ENCODE assay signal across 1 cellular context in the genomic region with DNA sequence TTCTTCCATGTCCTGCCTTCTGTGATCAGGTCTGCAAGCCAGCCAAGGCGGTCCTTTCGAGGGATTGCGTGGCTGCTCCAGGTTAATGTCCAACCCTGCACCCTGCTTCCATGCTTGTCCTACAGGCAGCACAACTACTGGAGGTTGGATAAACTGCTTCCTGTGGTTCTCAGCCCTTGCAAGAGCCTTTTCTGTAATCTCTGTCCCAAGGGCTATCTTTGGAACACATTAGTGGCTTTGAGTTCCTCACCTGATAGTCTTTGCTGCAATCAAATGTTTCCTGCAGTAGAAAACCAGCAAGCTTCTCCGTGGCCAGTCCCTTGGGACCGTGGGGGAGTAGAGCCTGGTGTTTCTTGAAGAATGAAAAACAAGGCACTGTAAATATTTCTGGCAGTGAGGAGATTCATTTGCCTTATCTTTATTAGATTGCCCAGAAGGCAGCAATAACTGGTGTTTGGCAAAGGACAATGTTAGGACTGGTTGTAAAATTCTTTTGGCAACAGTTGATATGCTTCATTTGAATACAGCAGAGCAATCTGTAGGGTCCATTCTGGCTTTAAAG.
TF ChIP-seq lines count a peak whose summit lies in the region.

No MANE protein-coding gene starts in this region.

TF ChIP-seq in HEK293, 187 proteins besides CTCF, POLR2A, EP300 and RAD21 (continued from another document):
- TF ChIP-seq, protein P1, sequence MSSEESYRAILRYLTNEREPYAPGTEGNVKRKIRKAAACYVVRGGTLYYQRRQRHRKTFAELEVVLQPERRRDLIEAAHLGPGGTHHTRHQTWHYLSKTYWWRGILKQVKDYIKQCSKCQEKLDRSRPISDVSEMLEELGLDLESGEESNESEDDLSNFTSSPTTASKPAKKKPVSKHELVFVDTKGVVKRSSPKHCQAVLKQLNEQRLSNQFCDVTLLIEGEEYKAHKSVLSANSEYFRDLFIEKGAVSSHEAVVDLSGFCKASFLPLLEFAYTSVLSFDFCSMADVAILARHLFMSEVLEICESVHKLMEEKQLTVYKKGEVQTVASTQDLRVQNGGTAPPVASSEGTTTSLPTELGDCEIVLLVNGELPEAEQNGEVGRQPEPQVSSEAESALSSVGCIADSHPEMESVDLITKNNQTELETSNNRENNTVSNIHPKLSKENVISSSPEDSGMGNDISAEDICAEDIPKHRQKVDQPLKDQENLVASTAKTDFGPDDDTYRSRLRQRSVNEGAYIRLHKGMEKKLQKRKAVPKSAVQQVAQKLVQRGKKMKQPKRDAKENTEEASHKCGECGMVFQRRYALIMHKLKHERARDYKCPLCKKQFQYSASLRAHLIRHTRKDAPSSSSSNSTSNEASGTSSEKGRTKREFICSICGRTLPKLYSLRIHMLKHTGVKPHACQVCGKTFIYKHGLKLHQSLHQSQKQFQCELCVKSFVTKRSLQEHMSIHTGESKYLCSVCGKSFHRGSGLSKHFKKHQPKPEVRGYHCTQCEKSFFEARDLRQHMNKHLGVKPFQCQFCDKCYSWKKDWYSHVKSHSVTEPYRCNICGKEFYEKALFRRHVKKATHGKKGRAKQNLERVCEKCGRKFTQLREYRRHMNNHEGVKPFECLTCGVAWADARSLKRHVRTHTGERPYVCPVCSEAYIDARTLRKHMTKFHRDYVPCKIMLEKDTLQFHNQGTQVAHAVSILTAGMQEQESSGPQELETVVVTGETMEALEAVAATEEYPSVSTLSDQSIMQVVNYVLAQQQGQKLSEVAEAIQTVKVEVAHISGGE (tag by site-specific recombination; conservative IDR thresholded peaks at IDR 0.05; ENCODE audit: low read depth): no peak
- TF ChIP-seq MYNN (tag by site-specific recombination; IDR thresholded peaks at IDR 0.05; ENCODE audit: borderline replicate concordance): no peak
- no peak for TF ChIP-seq ZNF571 (tag by site-specific recombination; IDR thresholded peaks at IDR 0.05)
- no peak for TF ChIP-seq ZNF416 (tag by site-specific recombination; IDR thresholded peaks at IDR 0.05)
- no peak for TF ChIP-seq ZNF658 (tag by site-specific recombination; IDR thresholded peaks at IDR 0.05)
- no peak for TF ChIP-seq ZNF433 (tag by site-specific recombination; IDR thresholded peaks at IDR 0.05; ENCODE audit: low read depth)
- no peak for TF ChIP-seq ZFHX2 (tag by site-specific recombination; conservative IDR thresholded peaks at IDR 0.05)
- no peak for TF ChIP-seq ZNF404 (tag by site-specific recombination; IDR thresholded peaks at IDR 0.05)
- no peak for TF ChIP-seq ZNF777 (tag by site-specific recombination; IDR thresholded peaks at IDR 0.05; ENCODE audit: borderline replicate concordance)
- TF ChIP-seq, protein P2, sequence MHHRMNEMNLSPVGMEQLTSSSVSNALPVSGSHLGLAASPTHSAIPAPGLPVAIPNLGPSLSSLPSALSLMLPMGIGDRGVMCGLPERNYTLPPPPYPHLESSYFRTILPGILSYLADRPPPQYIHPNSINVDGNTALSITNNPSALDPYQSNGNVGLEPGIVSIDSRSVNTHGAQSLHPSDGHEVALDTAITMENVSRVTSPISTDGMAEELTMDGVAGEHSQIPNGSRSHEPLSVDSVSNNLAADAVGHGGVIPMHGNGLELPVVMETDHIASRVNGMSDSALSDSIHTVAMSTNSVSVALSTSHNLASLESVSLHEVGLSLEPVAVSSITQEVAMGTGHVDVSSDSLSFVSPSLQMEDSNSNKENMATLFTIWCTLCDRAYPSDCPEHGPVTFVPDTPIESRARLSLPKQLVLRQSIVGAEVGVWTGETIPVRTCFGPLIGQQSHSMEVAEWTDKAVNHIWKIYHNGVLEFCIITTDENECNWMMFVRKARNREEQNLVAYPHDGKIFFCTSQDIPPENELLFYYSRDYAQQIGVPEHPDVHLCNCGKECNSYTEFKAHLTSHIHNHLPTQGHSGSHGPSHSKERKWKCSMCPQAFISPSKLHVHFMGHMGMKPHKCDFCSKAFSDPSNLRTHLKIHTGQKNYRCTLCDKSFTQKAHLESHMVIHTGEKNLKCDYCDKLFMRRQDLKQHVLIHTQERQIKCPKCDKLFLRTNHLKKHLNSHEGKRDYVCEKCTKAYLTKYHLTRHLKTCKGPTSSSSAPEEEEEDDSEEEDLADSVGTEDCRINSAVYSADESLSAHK (tag by site-specific recombination; IDR thresholded peaks at IDR 0.05): peak; percentile 86
- no peak for TF ChIP-seq ZNF654 (tag by site-specific recombination; IDR thresholded peaks at IDR 0.05; ENCODE audit: low read depth)
- TF ChIP-seq ZNF701 (tag by site-specific recombination; IDR thresholded peaks at IDR 0.05): no peak
- TF ChIP-seq, protein P3, sequence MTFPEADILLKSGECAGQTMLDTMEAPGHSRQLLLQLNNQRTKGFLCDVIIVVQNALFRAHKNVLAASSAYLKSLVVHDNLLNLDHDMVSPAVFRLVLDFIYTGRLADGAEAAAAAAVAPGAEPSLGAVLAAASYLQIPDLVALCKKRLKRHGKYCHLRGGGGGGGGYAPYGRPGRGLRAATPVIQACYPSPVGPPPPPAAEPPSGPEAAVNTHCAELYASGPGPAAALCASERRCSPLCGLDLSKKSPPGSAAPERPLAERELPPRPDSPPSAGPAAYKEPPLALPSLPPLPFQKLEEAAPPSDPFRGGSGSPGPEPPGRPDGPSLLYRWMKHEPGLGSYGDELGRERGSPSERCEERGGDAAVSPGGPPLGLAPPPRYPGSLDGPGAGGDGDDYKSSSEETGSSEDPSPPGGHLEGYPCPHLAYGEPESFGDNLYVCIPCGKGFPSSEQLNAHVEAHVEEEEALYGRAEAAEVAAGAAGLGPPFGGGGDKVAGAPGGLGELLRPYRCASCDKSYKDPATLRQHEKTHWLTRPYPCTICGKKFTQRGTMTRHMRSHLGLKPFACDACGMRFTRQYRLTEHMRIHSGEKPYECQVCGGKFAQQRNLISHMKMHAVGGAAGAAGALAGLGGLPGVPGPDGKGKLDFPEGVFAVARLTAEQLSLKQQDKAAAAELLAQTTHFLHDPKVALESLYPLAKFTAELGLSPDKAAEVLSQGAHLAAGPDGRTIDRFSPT (tag by site-specific recombination; IDR thresholded peaks at IDR 0.05): no peak
- TF ChIP-seq, protein P4, sequence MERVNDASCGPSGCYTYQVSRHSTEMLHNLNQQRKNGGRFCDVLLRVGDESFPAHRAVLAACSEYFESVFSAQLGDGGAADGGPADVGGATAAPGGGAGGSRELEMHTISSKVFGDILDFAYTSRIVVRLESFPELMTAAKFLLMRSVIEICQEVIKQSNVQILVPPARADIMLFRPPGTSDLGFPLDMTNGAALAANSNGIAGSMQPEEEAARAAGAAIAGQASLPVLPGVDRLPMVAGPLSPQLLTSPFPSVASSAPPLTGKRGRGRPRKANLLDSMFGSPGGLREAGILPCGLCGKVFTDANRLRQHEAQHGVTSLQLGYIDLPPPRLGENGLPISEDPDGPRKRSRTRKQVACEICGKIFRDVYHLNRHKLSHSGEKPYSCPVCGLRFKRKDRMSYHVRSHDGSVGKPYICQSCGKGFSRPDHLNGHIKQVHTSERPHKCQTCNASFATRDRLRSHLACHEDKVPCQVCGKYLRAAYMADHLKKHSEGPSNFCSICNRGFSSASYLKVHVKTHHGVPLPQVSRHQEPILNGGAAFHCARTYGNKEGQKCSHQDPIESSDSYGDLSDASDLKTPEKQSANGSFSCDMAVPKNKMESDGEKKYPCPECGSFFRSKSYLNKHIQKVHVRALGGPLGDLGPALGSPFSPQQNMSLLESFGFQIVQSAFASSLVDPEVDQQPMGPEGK (tag by site-specific recombination; IDR thresholded peaks at IDR 0.05): no peak
- no peak for TF ChIP-seq SP2 (tag by site-specific recombination; IDR thresholded peaks at IDR 0.05)
- TF ChIP-seq, protein P5, sequence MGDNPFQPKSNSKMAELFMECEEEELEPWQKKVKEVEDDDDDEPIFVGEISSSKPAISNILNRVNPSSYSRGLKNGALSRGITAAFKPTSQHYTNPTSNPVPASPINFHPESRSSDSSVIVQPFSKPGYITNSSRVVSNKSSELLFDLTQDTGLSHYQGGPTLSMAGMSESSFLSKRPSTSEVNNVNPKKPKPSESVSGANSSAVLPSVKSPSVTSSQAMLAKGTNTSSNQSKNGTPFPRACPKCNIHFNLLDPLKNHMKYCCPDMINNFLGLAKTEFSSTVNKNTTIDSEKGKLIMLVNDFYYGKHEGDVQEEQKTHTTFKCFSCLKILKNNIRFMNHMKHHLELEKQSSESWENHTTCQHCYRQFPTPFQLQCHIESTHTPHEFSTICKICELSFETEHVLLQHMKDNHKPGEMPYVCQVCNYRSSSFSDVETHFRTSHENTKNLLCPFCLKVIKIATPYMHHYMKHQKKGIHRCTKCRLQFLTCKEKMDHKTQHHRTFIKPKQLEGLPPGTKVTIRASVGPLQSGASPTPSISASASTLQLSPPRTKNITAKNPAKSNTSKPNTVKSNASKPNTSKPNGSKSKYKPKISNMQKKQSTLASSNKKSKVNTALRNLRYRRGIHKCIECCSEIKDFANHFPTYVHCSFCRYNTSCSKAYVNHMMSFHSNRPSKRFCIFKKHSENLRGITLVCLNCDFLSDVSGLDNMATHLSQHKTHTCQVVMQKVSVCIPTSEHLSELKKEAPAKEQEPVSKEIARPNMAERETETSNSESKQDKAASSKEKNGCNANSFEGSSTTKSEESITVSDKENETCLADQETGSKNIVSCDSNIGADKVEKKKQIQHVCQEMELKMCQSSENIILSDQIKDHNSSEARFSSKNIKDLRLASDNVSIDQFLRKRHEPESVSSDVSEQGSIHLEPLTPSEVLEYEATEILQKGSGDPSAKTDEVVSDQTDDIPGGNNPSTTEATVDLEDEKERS (tag by site-specific recombination; IDR thresholded peaks at IDR 0.05): no peak
- TF ChIP-seq ZNF214 (tag by site-specific recombination; IDR thresholded peaks at IDR 0.05; ENCODE audit: borderline replicate concordance): no peak
- TF ChIP-seq GLI4 (tag by site-specific recombination; IDR thresholded peaks at IDR 0.05): no peak
- no peak for TF ChIP-seq KLF8 (tag by site-specific recombination; IDR thresholded peaks at IDR 0.05)
- TF ChIP-seq ZNF843 (tag by site-specific recombination; IDR thresholded peaks at IDR 0.05): peak; percentile 96
- no peak for TF ChIP-seq SP7 (tag by site-specific recombination; IDR thresholded peaks at IDR 0.05)
- no peak for TF ChIP-seq ZNF747 (tag by site-specific recombination; IDR thresholded peaks at IDR 0.05)
